In genomic region chr16:29157051-29157923, GRCh38 we compare ENCODE assay signal across 8 cellular contexts.
DNase-seq lines count a peak whose midpoint lies in the region; ATAC-seq and TF ChIP-seq lines count a peak whose summit lies in the region.
"Not testable (repeated sequence)": the region's sequence is repeated elsewhere in the genome, so short reads cannot be mapped to it uniquely, and the experiment has no call there.

No MANE protein-coding gene starts in this region.

- TF ChIP-seq CTCF in gastroesophageal sphincter (IDR thresholded peaks at IDR 0.05), result peak in 2 of 4 experiments; percentile 30 to 38

- H3K4me3 ChIP-seq in ACC112 (ENCODE audit: low read depth, low read length), result peak overlapping the region; percentile 8; the same call in 1 of the 2 replicates
- H3K4me3 ChIP-seq in NT2/D1 (ENCODE audit: insufficient read length, low read depth); gastroesophageal sphincter: not testable (repeated sequence)

- ATAC-seq in activated CD8-positive, alpha-beta T cell treated with anti-CD3 and anti-CD28 coated beads, Interleukin-2, amount 10 ng/mL, durations not matched to agents 7 days and 5 days, result peak; percentile 40
- ATAC-seq in gastroesophageal sphincter, result peak; percentile 88
- ATAC-seq in sciatic nerve, result peak; percentile 88

- H3K4me3 Mint-ChIP-seq in activated CD8-positive, alpha-beta T cell treated with anti-CD3 and anti-CD28 coated beads, Interleukin-2, amount 10 ng/mL, durations not matched to agents 7 days and 5 days, result not testable (repeated sequence)

- H3K27ac Mint-ChIP-seq in activated CD8-positive, alpha-beta T cell treated with anti-CD3 and anti-CD28 coated beads, Interleukin-2, amount 10 ng/mL, durations not matched to agents 7 days and 5 days, result peak overlapping the region; percentile 46

- H3K27ac ChIP-seq in ACC112 (ENCODE audit: low read depth, low read length), result peak overlapping the region; percentile 96
- peak overlapping the region; percentile 60 to 80 (median 78) for H3K27ac ChIP-seq in gastroesophageal sphincter

- H3K36me3 Mint-ChIP-seq in activated CD8-positive, alpha-beta T cell treated with anti-CD3 and anti-CD28 coated beads, Interleukin-2, amount 10 ng/mL, durations not matched to agents 7 days and 5 days (ENCODE audit: low read depth), result not testable (repeated sequence)

- peak overlapping the region; percentile 76 for H3K9ac ChIP-seq in NT2/D1 (ENCODE audit: insufficient read length, low read depth)

- H3K27me3 ChIP-seq in ACC112 (ENCODE audit: insufficient read depth, low read length); NT2/D1 (ENCODE audit: insufficient read depth, insufficient read length); gastroesophageal sphincter: not testable (repeated sequence)

- not testable (repeated sequence) for TF ChIP-seq EP300 in gastroesophageal sphincter (IDR thresholded peaks at IDR 0.05)

- intact Hi-C loops in sciatic nerve (cut with DNase I), result not testable (repeated sequence)

- H2AFZ ChIP-seq in ACC112 (ENCODE audit: low read length, unreplicated experiment), result not testable (repeated sequence)

- TF ChIP-seq POLR2A in gastroesophageal sphincter (IDR thresholded peaks at IDR 0.05), result not testable (repeated sequence)

- not testable (repeated sequence) for H3K9me3 Mint-ChIP-seq in activated CD8-positive, alpha-beta T cell treated with anti-CD3 and anti-CD28 coated beads, Interleukin-2, amount 10 ng/mL, durations not matched to agents 7 days and 5 days (ENCODE audit: insufficient read depth)

- not testable (repeated sequence) for H3K36me3 ChIP-seq in ACC112 (ENCODE audit: insufficient read depth, low read length); NT2/D1 (ENCODE audit: insufficient read depth, insufficient read length, low read length); gastroesophageal sphincter

- POLR2A ChIA-PET in activated CD8-positive, alpha-beta T cell treated with anti-CD3 and anti-CD28 coated beads, Interleukin-2, amount 10 ng/mL, durations not matched to agents 7 days and 5 days (lab: Charles Lee), result not testable (repeated sequence)

- H3K4me1 Mint-ChIP-seq in activated CD8-positive, alpha-beta T cell treated with anti-CD3 and anti-CD28 coated beads, Interleukin-2, amount 10 ng/mL, durations not matched to agents 7 days and 5 days (ENCODE audit: low read depth), result peaks cover 39% of the 10 kb centered on the region

- DNase-seq in H4 (ENCODE audit: low spot score), result peak; percentile 79
- DNase-seq in NT2/D1 (ENCODE audit: low read depth, low spot score), result peak; percentile 92
- DNase-seq in activated CD8-positive, alpha-beta T cell treated with anti-CD3 and anti-CD28 coated beads, Interleukin-2, amount 10 ng/mL, durations not matched to agents 7 days and 5 days, result peak; percentile 26
- DNase-seq in cerebellar cortex (ENCODE audit: low spot score), result peak; percentile 4
- DNase-seq in medulla oblongata (ENCODE audit: extremely low spot score), result peak; percentile 13
- DNase-seq in sciatic nerve (ENCODE audit: low spot score), result not testable (repeated sequence)

- not testable (repeated sequence) for H3K79me2 ChIP-seq in ACC112 (ENCODE audit: control insufficient read depth, insufficient read depth, low read length, unreplicated experiment)

- CTCF ChIA-PET in activated CD8-positive, alpha-beta T cell treated with anti-CD3 and anti-CD28 coated beads, Interleukin-2, amount 10 ng/mL, durations not matched to agents 7 days and 5 days (lab: Charles Lee), result not testable (repeated sequence)

- H3K4me1 ChIP-seq in ACC112 (ENCODE audit: control insufficient read depth, insufficient read depth, low read length, unreplicated experiment) (peaks cover 15% of the 10 kb centered on the region), NT2/D1 (ENCODE audit: insufficient read depth, insufficient read length) (peaks cover 20% of the 10 kb centered on the region), gastroesophageal sphincter (peaks cover 0 to 37% (median 21%) of the 10 kb centered on the region in 3 donors)

- not testable (repeated sequence) for H3K9me3 ChIP-seq in NT2/D1 (ENCODE audit: insufficient read depth, low read length); gastroesophageal sphincter

- 40 to 51% methylated on average over 14 of the region's 22 CpGs for WGBS in gastroesophageal sphincter (ENCODE audit: low coverage in 1 of 2), 2 donors

- not testable (repeated sequence) for H3K27me3 Mint-ChIP-seq in activated CD8-positive, alpha-beta T cell treated with anti-CD3 and anti-CD28 coated beads, Interleukin-2, amount 10 ng/mL, durations not matched to agents 7 days and 5 days (ENCODE audit: low read depth)
